In the genomic region with DNA sequence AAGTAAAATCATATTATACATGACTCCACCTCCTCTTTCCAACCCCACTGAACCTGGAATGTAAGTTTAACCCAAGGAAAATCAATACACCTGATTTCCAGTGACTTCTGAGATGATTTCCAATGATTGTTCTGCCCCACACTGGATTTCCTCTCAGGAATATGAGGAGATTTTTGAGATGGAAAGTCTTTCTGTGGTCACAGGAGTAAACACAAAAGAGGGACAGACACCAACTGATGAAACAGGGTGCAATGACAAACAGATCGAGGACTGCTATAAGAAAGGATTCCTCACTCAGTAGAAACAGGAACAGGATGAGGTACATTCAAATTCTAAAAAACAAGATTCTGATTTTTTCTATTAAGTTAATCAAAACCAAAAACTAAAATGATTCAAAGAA, we compare ENCODE assay signal across 1 cellular context.
TF ChIP-seq lines count a peak whose summit lies in the region.

No MANE protein-coding gene starts in this region.

TF ChIP-seq in K562, 482 proteins besides CTCF, POLR2A, EP300 and RAD21 (continued from another document):
- TF ChIP-seq, protein P1, sequence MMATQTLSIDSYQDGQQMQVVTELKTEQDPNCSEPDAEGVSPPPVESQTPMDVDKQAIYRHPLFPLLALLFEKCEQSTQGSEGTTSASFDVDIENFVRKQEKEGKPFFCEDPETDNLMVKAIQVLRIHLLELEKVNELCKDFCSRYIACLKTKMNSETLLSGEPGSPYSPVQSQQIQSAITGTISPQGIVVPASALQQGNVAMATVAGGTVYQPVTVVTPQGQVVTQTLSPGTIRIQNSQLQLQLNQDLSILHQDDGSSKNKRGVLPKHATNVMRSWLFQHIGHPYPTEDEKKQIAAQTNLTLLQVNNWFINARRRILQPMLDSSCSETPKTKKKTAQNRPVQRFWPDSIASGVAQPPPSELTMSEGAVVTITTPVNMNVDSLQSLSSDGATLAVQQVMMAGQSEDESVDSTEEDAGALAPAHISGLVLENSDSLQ (IDR thresholded peaks at IDR 0.05), result no peak
- TF ChIP-seq, protein P2, sequence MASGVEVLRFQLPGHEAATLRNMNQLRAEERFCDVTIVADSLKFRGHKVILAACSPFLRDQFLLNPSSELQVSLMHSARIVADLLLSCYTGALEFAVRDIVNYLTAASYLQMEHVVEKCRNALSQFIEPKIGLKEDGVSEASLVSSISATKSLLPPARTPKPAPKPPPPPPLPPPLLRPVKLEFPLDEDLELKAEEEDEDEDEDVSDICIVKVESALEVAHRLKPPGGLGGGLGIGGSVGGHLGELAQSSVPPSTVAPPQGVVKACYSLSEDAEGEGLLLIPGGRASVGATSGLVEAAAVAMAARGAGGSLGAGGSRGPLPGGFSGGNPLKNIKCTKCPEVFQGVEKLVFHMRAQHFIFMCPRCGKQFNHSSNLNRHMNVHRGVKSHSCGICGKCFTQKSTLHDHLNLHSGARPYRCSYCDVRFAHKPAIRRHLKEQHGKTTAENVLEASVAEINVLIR (CRISPR knock-in tag; IDR thresholded peaks at IDR 0.05), result no peak
- TF ChIP-seq, protein P3, sequence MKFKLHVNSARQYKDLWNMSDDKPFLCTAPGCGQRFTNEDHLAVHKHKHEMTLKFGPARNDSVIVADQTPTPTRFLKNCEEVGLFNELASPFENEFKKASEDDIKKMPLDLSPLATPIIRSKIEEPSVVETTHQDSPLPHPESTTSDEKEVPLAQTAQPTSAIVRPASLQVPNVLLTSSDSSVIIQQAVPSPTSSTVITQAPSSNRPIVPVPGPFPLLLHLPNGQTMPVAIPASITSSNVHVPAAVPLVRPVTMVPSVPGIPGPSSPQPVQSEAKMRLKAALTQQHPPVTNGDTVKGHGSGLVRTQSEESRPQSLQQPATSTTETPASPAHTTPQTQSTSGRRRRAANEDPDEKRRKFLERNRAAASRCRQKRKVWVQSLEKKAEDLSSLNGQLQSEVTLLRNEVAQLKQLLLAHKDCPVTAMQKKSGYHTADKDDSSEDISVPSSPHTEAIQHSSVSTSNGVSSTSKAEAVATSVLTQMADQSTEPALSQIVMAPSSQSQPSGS (CRISPR knock-in tag; IDR thresholded peaks at IDR 0.05), result no peak
- peak; percentile 41; the same call in 1 of the 2 replicates for TF ChIP-seq EP400 (IDR thresholded peaks at IDR 0.05)
- TF ChIP-seq ZNF584 (CRISPR knock-in tag; IDR thresholded peaks at IDR 0.05; ENCODE audit: low read depth), result 0 out of 2 replicates have a peak, but pooled peaks have one; percentile 54
- peak; percentile 31; the same call in 1 of the 2 replicates for TF ChIP-seq ETV1 (tag; conservative IDR thresholded peaks at IDR 0.05; ENCODE audit: low read depth)
- TF ChIP-seq ZBED1 (IDR thresholded peaks at IDR 0.05), result no peak
- peak; percentile 40; the same call in 1 of the 2 replicates for TF ChIP-seq ARID1B (IDR thresholded peaks at IDR 0.05)
- no peak for TF ChIP-seq PYGO2 (tag; IDR thresholded peaks at IDR 0.05)
- TF ChIP-seq PTTG1 (tag; IDR thresholded peaks at IDR 0.05; ENCODE audit: low read depth), result no peak
- TF ChIP-seq, protein P4, sequence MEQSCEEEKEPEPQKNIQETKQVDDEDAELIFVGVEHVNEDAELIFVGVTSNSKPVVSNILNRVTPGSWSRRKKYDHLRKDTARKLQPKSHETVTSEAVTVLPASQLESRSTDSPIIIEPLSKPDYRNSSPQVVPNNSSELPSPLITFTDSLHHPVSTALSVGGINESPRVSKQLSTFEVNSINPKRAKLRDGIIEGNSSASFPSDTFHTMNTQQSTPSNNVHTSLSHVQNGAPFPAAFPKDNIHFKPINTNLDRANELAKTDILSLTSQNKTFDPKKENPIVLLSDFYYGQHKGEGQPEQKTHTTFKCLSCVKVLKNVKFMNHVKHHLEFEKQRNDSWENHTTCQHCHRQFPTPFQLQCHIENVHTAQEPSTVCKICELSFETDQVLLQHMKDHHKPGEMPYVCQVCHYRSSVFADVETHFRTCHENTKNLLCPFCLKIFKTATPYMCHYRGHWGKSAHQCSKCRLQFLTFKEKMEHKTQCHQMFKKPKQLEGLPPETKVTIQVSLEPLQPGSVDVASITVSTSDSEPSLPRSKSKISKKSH (CRISPR knock-in tag; IDR thresholded peaks at IDR 0.05), result no peak
- no peak for TF ChIP-seq ZNF140 (CRISPR knock-in tag; IDR thresholded peaks at IDR 0.05)
- peak; percentile 92 for TF ChIP-seq POLR2H (tag; IDR thresholded peaks at IDR 0.05; ENCODE audit: low read depth)
- no peak for TF ChIP-seq ZFP1 (CRISPR knock-in tag; IDR thresholded peaks at IDR 0.05)
- TF ChIP-seq ELF2 (CRISPR knock-in tag; IDR thresholded peaks at IDR 0.05), result 0 out of 2 replicates have a peak, but pooled peaks have one; percentile 41
- peak; percentile 63; the same call in 1 of the 2 replicates for TF ChIP-seq ESRRA (IDR thresholded peaks at IDR 0.05; ENCODE audit: borderline replicate concordance, low read depth)
- peak; percentile 38; the same call in 1 of the 2 replicates for TF ChIP-seq CTBP1 (IDR thresholded peaks at IDR 0.05; ENCODE audit: borderline replicate concordance)
- TF ChIP-seq ASH1L (IDR thresholded peaks at IDR 0.05; ENCODE audit: borderline replicate concordance, low read depth, partially characterized antibody), result no peak
- TF ChIP-seq, protein P5, sequence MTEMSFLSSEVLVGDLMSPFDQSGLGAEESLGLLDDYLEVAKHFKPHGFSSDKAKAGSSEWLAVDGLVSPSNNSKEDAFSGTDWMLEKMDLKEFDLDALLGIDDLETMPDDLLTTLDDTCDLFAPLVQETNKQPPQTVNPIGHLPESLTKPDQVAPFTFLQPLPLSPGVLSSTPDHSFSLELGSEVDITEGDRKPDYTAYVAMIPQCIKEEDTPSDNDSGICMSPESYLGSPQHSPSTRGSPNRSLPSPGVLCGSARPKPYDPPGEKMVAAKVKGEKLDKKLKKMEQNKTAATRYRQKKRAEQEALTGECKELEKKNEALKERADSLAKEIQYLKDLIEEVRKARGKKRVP (CRISPR knock-in tag; IDR thresholded peaks at IDR 0.05), result peak; percentile 96
- no peak for TF ChIP-seq STAT5A (IDR thresholded peaks at IDR 0.05; ENCODE audit: borderline replicate concordance, low read length)
- no peak for TF ChIP-seq GABPB2 (CRISPR knock-in tag; conservative IDR thresholded peaks at IDR 0.05)
- TF ChIP-seq TFAM (CRISPR knock-in tag; conservative IDR thresholded peaks at IDR 0.05), result no peak
- TF ChIP-seq PHTF2 (CRISPR knock-in tag; IDR thresholded peaks at IDR 0.05), result no peak
- TF ChIP-seq CEBPG (CRISPR knock-in tag; IDR thresholded peaks at IDR 0.05), result peak; percentile 81
- peak; percentile 84 to 98 for TF ChIP-seq CEBPG (tag; conservative IDR thresholded peaks at IDR 0.05 in 1 of 2, IDR thresholded peaks at IDR 0.05 in 1 of 2)
- TF ChIP-seq HDAC6 (IDR thresholded peaks at IDR 0.05; ENCODE audit: low read depth, low read length), result no peak
- TF ChIP-seq, protein P6, sequence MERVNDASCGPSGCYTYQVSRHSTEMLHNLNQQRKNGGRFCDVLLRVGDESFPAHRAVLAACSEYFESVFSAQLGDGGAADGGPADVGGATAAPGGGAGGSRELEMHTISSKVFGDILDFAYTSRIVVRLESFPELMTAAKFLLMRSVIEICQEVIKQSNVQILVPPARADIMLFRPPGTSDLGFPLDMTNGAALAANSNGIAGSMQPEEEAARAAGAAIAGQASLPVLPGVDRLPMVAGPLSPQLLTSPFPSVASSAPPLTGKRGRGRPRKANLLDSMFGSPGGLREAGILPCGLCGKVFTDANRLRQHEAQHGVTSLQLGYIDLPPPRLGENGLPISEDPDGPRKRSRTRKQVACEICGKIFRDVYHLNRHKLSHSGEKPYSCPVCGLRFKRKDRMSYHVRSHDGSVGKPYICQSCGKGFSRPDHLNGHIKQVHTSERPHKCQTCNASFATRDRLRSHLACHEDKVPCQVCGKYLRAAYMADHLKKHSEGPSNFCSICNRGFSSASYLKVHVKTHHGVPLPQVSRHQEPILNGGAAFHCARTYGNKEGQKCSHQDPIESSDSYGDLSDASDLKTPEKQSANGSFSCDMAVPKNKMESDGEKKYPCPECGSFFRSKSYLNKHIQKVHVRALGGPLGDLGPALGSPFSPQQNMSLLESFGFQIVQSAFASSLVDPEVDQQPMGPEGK (CRISPR knock-in tag; IDR thresholded peaks at IDR 0.05; ENCODE audit: borderline replicate concordance), result no peak
- TF ChIP-seq CREB1 (IDR thresholded peaks at IDR 0.05), result no peak
- no peak for TF ChIP-seq CREB1 (CRISPR knock-in tag; IDR thresholded peaks at IDR 0.05)
- TF ChIP-seq NR2C2 (CRISPR knock-in tag; IDR thresholded peaks at IDR 0.05), result no peak
- peak; percentile 31; the same call in 1 of the 2 replicates for TF ChIP-seq NR2C2 (tag; IDR thresholded peaks at IDR 0.05)
- TF ChIP-seq RBM25 (IDR thresholded peaks at IDR 0.05; ENCODE audit: low read depth, low read length, severe bottlenecking), result no peak
- no peak for TF ChIP-seq MED1 (CRISPR knock-in tag; IDR thresholded peaks at IDR 0.05; ENCODE audit: borderline replicate concordance)
- TF ChIP-seq, protein P7, sequence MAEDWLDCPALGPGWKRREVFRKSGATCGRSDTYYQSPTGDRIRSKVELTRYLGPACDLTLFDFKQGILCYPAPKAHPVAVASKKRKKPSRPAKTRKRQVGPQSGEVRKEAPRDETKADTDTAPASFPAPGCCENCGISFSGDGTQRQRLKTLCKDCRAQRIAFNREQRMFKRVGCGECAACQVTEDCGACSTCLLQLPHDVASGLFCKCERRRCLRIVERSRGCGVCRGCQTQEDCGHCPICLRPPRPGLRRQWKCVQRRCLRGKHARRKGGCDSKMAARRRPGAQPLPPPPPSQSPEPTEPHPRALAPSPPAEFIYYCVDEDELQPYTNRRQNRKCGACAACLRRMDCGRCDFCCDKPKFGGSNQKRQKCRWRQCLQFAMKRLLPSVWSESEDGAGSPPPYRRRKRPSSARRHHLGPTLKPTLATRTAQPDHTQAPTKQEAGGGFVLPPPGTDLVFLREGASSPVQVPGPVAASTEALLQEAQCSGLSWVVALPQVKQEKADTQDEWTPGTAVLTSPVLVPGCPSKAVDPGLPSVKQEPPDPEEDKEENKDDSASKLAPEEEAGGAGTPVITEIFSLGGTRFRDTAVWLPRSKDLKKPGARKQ (CRISPR knock-in tag; IDR thresholded peaks at IDR 0.05), result no peak
- peak; percentile 44; the same call in 1 of the 2 replicates for TF ChIP-seq JUND (IDR thresholded peaks at IDR 0.05; ENCODE audit: borderline replicate concordance, low read depth, low read length)
- TF ChIP-seq JUND (tag; IDR thresholded peaks at IDR 0.05; ENCODE audit: borderline replicate concordance, low read depth, low read length), result no peak
- TF ChIP-seq ZNF165 (CRISPR knock-in tag; IDR thresholded peaks at IDR 0.05; ENCODE audit: borderline replicate concordance), result no peak
- TF ChIP-seq SPI1 (IDR thresholded peaks at IDR 0.05; ENCODE audit: borderline replicate concordance, low read depth, low read length), result peak; percentile 21; the same call in 1 of the 2 replicates
- no peak for TF ChIP-seq ZNF717 (CRISPR knock-in tag; IDR thresholded peaks at IDR 0.05)
- TF ChIP-seq ATF7 (IDR thresholded peaks at IDR 0.05), result peak; percentile 70
- TF ChIP-seq CCNT2 (IDR thresholded peaks at IDR 0.05; ENCODE audit: borderline replicate concordance, extremely low read depth, insufficient read length, low read depth, low read length), result no peak
- TF ChIP-seq, protein P8, sequence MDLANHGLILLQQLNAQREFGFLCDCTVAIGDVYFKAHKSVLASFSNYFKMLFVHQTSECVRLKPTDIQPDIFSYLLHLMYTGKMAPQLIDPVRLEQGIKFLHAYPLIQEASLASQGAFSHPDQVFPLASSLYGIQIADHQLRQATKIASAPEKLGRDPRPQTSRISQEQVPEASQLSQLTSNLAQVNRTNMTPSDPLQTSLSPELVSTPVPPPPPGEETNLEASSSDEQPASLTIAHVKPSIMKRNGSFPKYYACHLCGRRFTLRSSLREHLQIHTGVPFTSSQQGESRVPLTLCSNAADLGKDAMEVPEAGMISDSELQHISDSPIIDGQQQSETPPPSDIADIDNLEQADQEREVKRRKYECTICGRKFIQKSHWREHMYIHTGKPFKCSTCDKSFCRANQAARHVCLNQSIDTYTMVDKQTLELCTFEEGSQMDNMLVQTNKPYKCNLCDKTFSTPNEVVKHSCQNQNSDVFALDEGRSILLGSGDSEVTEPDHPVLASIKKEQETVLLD (IDR thresholded peaks at IDR 0.05), result no peak
- peak; percentile 61; the same call in 1 of the 2 replicates for TF ChIP-seq LEF1 (IDR thresholded peaks at IDR 0.05)
